Comparison of ENCODE assay signal across 11 cellular contexts in the genomic region with DNA sequence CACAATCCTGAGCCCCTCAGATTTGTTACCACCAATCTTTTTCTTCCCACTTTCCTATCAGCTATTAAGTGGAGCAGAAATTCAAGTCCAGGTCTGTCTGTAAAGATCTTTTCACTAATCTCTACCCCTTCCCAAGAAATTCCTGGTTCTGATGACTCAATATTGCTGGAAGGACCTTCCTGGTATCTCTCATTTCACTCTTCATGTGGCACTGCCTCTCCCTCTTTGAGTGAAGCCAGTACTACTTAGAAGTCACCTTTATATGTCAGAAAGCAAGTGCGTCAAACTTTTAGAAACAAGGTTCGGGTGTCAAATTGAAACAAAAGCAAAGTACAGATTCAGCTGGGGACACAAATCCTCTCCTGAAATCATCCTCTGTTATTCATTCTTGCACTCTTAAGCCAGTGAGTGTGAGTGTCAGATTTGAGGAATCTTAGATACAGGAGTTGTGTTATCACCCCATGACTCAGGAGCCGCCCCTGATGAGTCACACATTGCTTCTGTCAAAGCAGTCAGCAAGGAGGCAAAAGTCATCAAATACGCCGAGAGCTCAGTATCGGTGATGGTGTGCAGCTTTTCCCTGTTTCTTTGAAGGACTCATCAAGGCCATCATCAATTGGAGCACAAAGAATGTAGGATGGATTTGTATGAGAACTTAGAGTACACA.
DNase-seq lines count a peak whose midpoint lies in the region; ATAC-seq and TF ChIP-seq lines count a peak whose summit lies in the region.
"Had no signal": no experiment of that assay in that cellular context is flagged by ENCODE, and none has a peak within 500 bp of the region (broad histone marks: within the 10 kb centered on the region; RNA-seq: fewer than 3 reads in every experiment).

No MANE protein-coding gene starts in this region.

- ATAC-seq in GM18505 (IDR thresholded peaks at IDR 0.05; ENCODE audit: unreplicated experiment), result no peak
- no peak for ATAC-seq in sciatic nerve

- no peak for TF ChIP-seq POLR2A in GM18505 (IDR thresholded peaks at IDR 0.05; ENCODE audit: borderline replicate concordance, extremely low read depth, insufficient read depth, insufficient read length)

- DNase-seq in AG08396 (ENCODE audit: low spot score) (peak; percentile 43), HS-5 (ENCODE audit: low read depth) (peak; percentile 55), amniotic stem cell (lab: John Stamatoyannopoulos, UW) (peak; percentile 52), iris pigment epithelial cell (ENCODE audit: low read depth) (peak; percentile 96), G401 (ENCODE audit: low spot score) (no peak), sciatic nerve (ENCODE audit: low spot score) (no peak)
- DNase-seq in activated CD8-positive, alpha-beta memory T cell treated with anti-CD3 and anti-CD28 coated beads for 24 hours, result no peak
- DNase-seq: activated CD4-positive, alpha-beta memory T cell treated with anti-CD3 and anti-CD28 coated beads, Interleukin-2, amount 10 ng/mL, durations not matched to agents 7 days and 5 days; DMS79; MM.1S had no signal

- in situ Hi-C loops in G401 (cut with HindIII; ENCODE audit: low sequenced_read_pairs), result no loop called here

- intact Hi-C loops in sciatic nerve (cut with DNase I), result no loop called here

Comparison
In these comparisons a context has a peak if more than half of its experiments do, and no peak if none do; other contexts are left out.
1. DNase-seq: peak in AG08396 (single experiment), HS-5 (single experiment), amniotic stem cell (single experiment) and iris pigment epithelial cell (single experiment); none in G401 (single experiment), activated CD8-positive, alpha-beta memory T cell treated with anti-CD3 and anti-CD28 coated beads for 24 hours (single experiment) and sciatic nerve (single experiment).